In genomic region chr2:195560209-195560907, GRCh38 we compare ENCODE assay signal across 9 cellular contexts.
A peak's percentile ranks its signal among the peaks of the same experiment; 100 is the strongest.
DNase-seq lines count a peak whose midpoint lies in the region; ATAC-seq and TF ChIP-seq lines count a peak whose summit lies in the region.
"Had no signal": no experiment of that assay in that cellular context is flagged by ENCODE, and none has a peak within 500 bp of the region (broad histone marks: within the 10 kb centered on the region; RNA-seq: fewer than 3 reads in every experiment).

No MANE protein-coding gene starts in this region.

- H3K4me1 ChIP-seq in Karpas-422 (ENCODE audit: low read length) (peaks cover 67% of the 10 kb centered on the region), adipocyte (ENCODE audit: control insufficient read depth, insufficient read depth, low read length) (peaks cover 17% of the 10 kb centered on the region)
- peaks cover 66 to 78% of the 10 kb centered on the region in 2 donors for H3K4me1 ChIP-seq in naive thymus-derived CD4-positive, alpha-beta T cell (ENCODE audit: control insufficient read depth in 2 of 2, insufficient read depth in 2 of 2, low read length in 2 of 2)

- no peaks in the 10 kb centered on the region for H3K9me3 ChIP-seq in CD4-positive, alpha-beta T cell (ENCODE audit: control insufficient read depth, low read length)
- H3K9me3 ChIP-seq in Karpas-422 (ENCODE audit: low read length) = no peaks in the 10 kb centered on the region
- H3K9me3 ChIP-seq in adipocyte (ENCODE audit: control insufficient read depth, low read length) = no peaks in the 10 kb centered on the region
- H3K9me3 ChIP-seq in naive thymus-derived CD4-positive, alpha-beta T cell (ENCODE audit: control insufficient read depth in 2 of 3, low read length in 3 of 3) = no peaks in the 10 kb centered on the region

- no peaks in the 10 kb centered on the region for H3K27me3 Mint-ChIP-seq in CD4-positive, alpha-beta T cell
- H3K27me3 Mint-ChIP-seq in naive thymus-derived CD4-positive, alpha-beta T cell = no peaks in the 10 kb centered on the region

- H3K4me3 Mint-ChIP-seq in CD4-positive, alpha-beta T cell = peak overlapping the region; percentile 73
- H3K4me3 Mint-ChIP-seq in naive thymus-derived CD4-positive, alpha-beta T cell = peak overlapping the region; percentile 69 to 89 (median 76)

- no peaks in the 10 kb centered on the region for H3K9me2 ChIP-seq in Karpas-422 (replicated peaks; ENCODE audit: insufficient read depth, low read length)

- POLR2A ChIA-PET in CD4-positive, alpha-beta T cell (lab: Charles Lee) = interaction anchor here (0.9 to 6.1 kb wide), 15 partner anchors 10 to 117 kb away, joined by 3 to 154 read pairs (median 6); partner anchors contain the start of gene SLC39A10
- POLR2A ChIA-PET in naive thymus-derived CD4-positive, alpha-beta T cell (lab: Charles Lee) = interaction anchor here (0.8 to 16.3 kb wide), 12 partner anchors 10 to 102 kb away, joined by 3 to 293 read pairs (median 7); partner anchors contain the start of gene SLC39A10
- POLR2A ChIA-PET in RWPE1 (lab: Yijun Ruan, JAX; ENCODE audit: low non-redundant PET) = no interaction called here

- no peaks in the 10 kb centered on the region for H4K20me1 ChIP-seq in Karpas-422 (ENCODE audit: insufficient read depth, low read depth, low read length)

- no peaks in the 10 kb centered on the region for H3K27me3 ChIP-seq in CD4-positive, alpha-beta T cell (ENCODE audit: control insufficient read depth, insufficient read depth, low read length)
- H3K27me3 ChIP-seq in Karpas-422 (ENCODE audit: low read length) (no peaks in the 10 kb centered on the region), adipocyte (replicated peaks; ENCODE audit: control insufficient read depth, insufficient read depth, low read length) (no peaks in the 10 kb centered on the region)
- H3K27me3 ChIP-seq in naive thymus-derived CD4-positive, alpha-beta T cell (ENCODE audit: control insufficient read depth in 2 of 2, insufficient read depth in 2 of 2, low read length in 2 of 2) = no peaks in the 10 kb centered on the region

- H3K4me1 Mint-ChIP-seq in CD4-positive, alpha-beta T cell (ENCODE audit: low read depth) = peaks cover 81% of the 10 kb centered on the region
- H3K4me1 Mint-ChIP-seq in naive thymus-derived CD4-positive, alpha-beta T cell = peaks cover 43 to 83% (median 72%) of the 10 kb centered on the region in 7 donors

- H3K27ac ChIP-seq in CD4-positive, alpha-beta T cell (ENCODE audit: low read depth, low read length) = peak overlapping the region; percentile 70
- H3K27ac ChIP-seq in Karpas-422 (ENCODE audit: low read length) = peak overlapping the region; percentile 96
- H3K27ac ChIP-seq in naive thymus-derived CD4-positive, alpha-beta T cell (ENCODE audit: low read depth, low read length) = peak overlapping the region; percentile 71
- no peak overlapping the region for H3K27ac ChIP-seq in RWPE1

- H3K9ac ChIP-seq in Karpas-422 (ENCODE audit: low read length) = peak overlapping the region; percentile 48
- H3K9ac ChIP-seq in adipocyte (ENCODE audit: low read length) = no peak overlapping the region

- TF ChIP-seq CTCF in CD4-positive, alpha-beta T cell (IDR thresholded peaks at IDR 0.05) = no peak
- TF ChIP-seq CTCF in RWPE1 (conservative IDR thresholded peaks at IDR 0.05; ENCODE audit: low read depth) = no peak

- no peaks in the 10 kb centered on the region for H3K36me3 ChIP-seq in Karpas-422 (ENCODE audit: insufficient read depth, low read length)
- no peaks in the 10 kb centered on the region for H3K36me3 ChIP-seq in adipocyte (ENCODE audit: control insufficient read depth, insufficient read depth, low read length, severe bottlenecking)
- H3K36me3 ChIP-seq in naive thymus-derived CD4-positive, alpha-beta T cell (ENCODE audit: control insufficient read depth in 2 of 3, insufficient read depth in 3 of 3, low read length in 3 of 3) = no peaks in the 10 kb centered on the region

- no peak for DNase-seq in CD4-positive, alpha-beta T cell
- DNase-seq in Karpas-422 = peak; percentile 57
- peak; percentile 30 for DNase-seq in adipocyte (ENCODE audit: low read depth)
- no peak for DNase-seq in naive thymus-derived CD4-positive, alpha-beta T cell
- DNase-seq in SKM-1 treated with dmso at 0.1 percent for 144 hours (lab: John Stamatoyannopoulos, UW; ENCODE audit: unreplicated experiment) = no peak
- DNase-seq in kidney tubule cell (ENCODE audit: low spot score) = no peak
- DNase-seq in islet precursor cell = no peak
- DNase-seq in RWPE1 (ENCODE audit: low spot score) = no peak
- DNase-seq: NCI-H1694 treated with DMSO at 0.1 percent for 48 hours had no signal

- intact Hi-C loops in CD4-positive, alpha-beta T cell (cut with DNase I, micrococcal nuclease) = loop anchor here in 1 of 2 experiments (5.0 kb wide), 1 partner anchor 63 kb away; no protein-coding TSS in a partner anchor
- intact Hi-C loops in naive thymus-derived CD4-positive, alpha-beta T cell (cut with micrococcal nuclease) = loop anchor here in 1 of 2 donors (1.0 to 5.0 kb wide), 3 partner anchors 507 to 651 kb away; partner anchors contain the start of genes DNAH7 and STK17B

- H3K79me2 ChIP-seq in Karpas-422 (ENCODE audit: low read length) = no peaks in the 10 kb centered on the region

- no peaks in the 10 kb centered on the region for H3K36me3 Mint-ChIP-seq in CD4-positive, alpha-beta T cell (ENCODE audit: low read depth)
- peaks cover 0 to 24% (median 4%) of the 10 kb centered on the region in 5 donors for H3K36me3 Mint-ChIP-seq in naive thymus-derived CD4-positive, alpha-beta T cell

- CTCF ChIA-PET in CD4-positive, alpha-beta T cell (lab: Charles Lee) = interaction anchor here (0.6 to 2.6 kb wide), 5 partner anchors 16 to 1909 kb away, joined by 3 to 8 read pairs (median 5); no protein-coding TSS in a partner anchor
- CTCF ChIA-PET in naive thymus-derived CD4-positive, alpha-beta T cell (lab: Charles Lee) = interaction anchor here (0.6 to 5.1 kb wide), 9 partner anchors 10 to 116 kb away, joined by 3 to 28 read pairs (median 4); no protein-coding TSS in a partner anchor
- CTCF ChIA-PET in RWPE1 (lab: Yijun Ruan, JAX) = no interaction called here

- H3K9me3 Mint-ChIP-seq in CD4-positive, alpha-beta T cell = peaks cover 2% of the 10 kb centered on the region
- H3K9me3 Mint-ChIP-seq in naive thymus-derived CD4-positive, alpha-beta T cell = peaks cover 0 to 15% (median 2%) of the 10 kb centered on the region in 11 donors

- H3K4me3 ChIP-seq in Karpas-422 (ENCODE audit: low read length) (peak overlapping the region; percentile 52), adipocyte (ENCODE audit: low read length) (no peak overlapping the region)
- H3K4me3 ChIP-seq in naive thymus-derived CD4-positive, alpha-beta T cell (ENCODE audit: low read length) = peak overlapping the region; percentile 37

- no peak for ATAC-seq in CD4-positive, alpha-beta T cell (ENCODE audit: poor library complexity)
- ATAC-seq in naive thymus-derived CD4-positive, alpha-beta T cell = no peak

- peak overlapping the region; percentile 94 for H3K27ac Mint-ChIP-seq in CD4-positive, alpha-beta T cell
- H3K27ac Mint-ChIP-seq in naive thymus-derived CD4-positive, alpha-beta T cell = peak overlapping the region; percentile 84 to 99 (median 94)

- peak overlapping the region; percentile 87 for H3K4me2 ChIP-seq in Karpas-422 (ENCODE audit: low read depth, low read length, poor library complexity, severe bottlenecking)

- H2AFZ ChIP-seq in Karpas-422 (ENCODE audit: low read length) = no peak overlapping the region

Comparison
In these comparisons a context has a peak if more than half of its experiments do, and no peak if none do; other contexts are left out.
1. DNase-seq: peak in Karpas-422 (single experiment) and adipocyte (single experiment); none in CD4-positive, alpha-beta T cell (0 of 10), naive thymus-derived CD4-positive, alpha-beta T cell (0 of 9), SKM-1 treated with dmso at 0.1 percent for 144 hours (single experiment), kidney tubule cell (single experiment), islet precursor cell (single experiment) and RWPE1 (single experiment).